In the genomic region with DNA sequence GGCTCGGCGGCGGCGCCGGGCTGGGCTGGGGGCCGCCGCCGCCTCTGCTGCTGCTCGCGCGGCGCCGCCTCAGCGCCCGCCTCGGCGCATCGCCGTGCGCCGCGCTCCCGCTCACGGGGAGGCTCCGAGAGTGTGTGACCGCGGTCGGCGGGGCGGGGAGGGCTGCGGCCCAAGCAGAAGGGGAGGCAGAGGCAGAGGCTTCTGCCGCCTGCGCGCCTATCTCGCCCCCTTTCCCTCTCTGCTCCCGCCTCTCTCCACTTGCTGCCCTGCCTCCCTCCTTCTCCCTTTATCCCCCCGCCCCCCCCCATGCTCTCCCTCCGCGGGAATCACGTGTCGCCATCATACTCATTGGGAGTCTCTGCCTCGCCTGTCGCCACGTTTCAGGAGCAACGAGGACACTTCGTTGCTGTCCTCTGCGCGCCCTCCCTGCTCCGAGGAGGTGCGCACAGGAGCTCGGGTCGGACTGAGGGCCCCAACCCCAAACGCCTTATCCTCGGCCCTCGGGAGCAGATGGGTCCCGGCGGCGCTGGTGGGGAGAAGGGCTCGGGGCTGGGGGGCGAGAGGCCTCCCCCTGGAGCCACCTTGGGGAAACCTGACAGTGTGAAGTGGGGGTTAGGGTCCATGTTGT, we compare ENCODE assay signal across 8 cellular contexts. TPM values are rescaled to one million over a fixed set of nuclear protein-coding genes. Genes with fewer than 3 reads are reported as not detected.
DNase-seq lines count a peak whose midpoint lies in the region; ATAC-seq, FAIRE-seq and TF ChIP-seq lines count a peak whose summit lies in the region.

GUCY1A2 (minus strand) TSS at position 203 of the 628 bp plus-strand sequence. CDS start 421 bp downstream, outside the sequence.

- ATAC-seq in HG02981 (IDR thresholded peaks at IDR 0.05; ENCODE audit: unreplicated experiment), result peak; percentile 28
- ATAC-seq in Panc1, result peak; percentile 43

- H3K4me3 ChIP-seq in Panc1 (ENCODE audit: low read depth in 2 of 2, low read length in 2 of 2), result peak within 1 kb of the TSS; percentile 41 to 54
- peak within 1 kb of the TSS; percentile 34 to 70 (median 47) for H3K4me3 ChIP-seq in esophagus squamous epithelium

- 0 to 1% methylated on average over 16 to 28 of the region's 60 CpGs for WGBS in esophagus squamous epithelium, 2 donors

- no peak for DNase-seq in activated naive CD8-positive, alpha-beta T cell treated with anti-CD3 and anti-CD28 coated beads for 36 hours
- DNase-seq in Panc1 (ENCODE audit: low read depth, low spot score) (no peak), esophagus squamous epithelium (lab: John Stamatoyannopoulos, UW) (no peak), neural crest cell (ENCODE audit: low read depth, low spot score) (peak; percentile 28), HTR-8/SVneo (ENCODE audit: insufficient read length, low spot score) (no peak), H54 (ENCODE audit: insufficient read length, low spot score) (no peak)

- intact Hi-C loops in Panc1 (cut with micrococcal nuclease; ENCODE audit: unreplicated experiment), result loop anchor here (5.0 kb wide), 1 partner anchor 296 kb away; no protein-coding TSS in a partner anchor
- intact Hi-C loops in esophagus squamous epithelium (cut with DNase I), result no loop called here

- H3K4me3 Mint-ChIP-seq in activated naive CD8-positive, alpha-beta T cell, result peak within 1 kb of the TSS; percentile 27
- H3K4me3 Mint-ChIP-seq in activated naive CD8-positive, alpha-beta T cell treated with anti-CD3 and anti-CD28 coated beads for 36 hours, result no peak within 1 kb of the TSS
- peak within 1 kb of the TSS; percentile 96 for H3K4me3 Mint-ChIP-seq in neural crest cell

- no peaks in the 10 kb centered on the region for H3K9me3 ChIP-seq in Panc1 (ENCODE audit: control insufficient read depth, insufficient read depth, low read depth, low read length)
- H3K9me3 ChIP-seq in esophagus squamous epithelium, result no peaks in the 10 kb centered on the region

- peaks cover 6% of the 10 kb centered on the region for H3K4me1 Mint-ChIP-seq in activated naive CD8-positive, alpha-beta T cell (ENCODE audit: low read depth)
- H3K4me1 Mint-ChIP-seq in activated naive CD8-positive, alpha-beta T cell treated with anti-CD3 and anti-CD28 coated beads for 36 hours, result peaks cover 3% of the 10 kb centered on the region
- peaks cover 20% of the 10 kb centered on the region for H3K4me1 Mint-ChIP-seq in neural crest cell

- TF ChIP-seq POLR2A in esophagus squamous epithelium (IDR thresholded peaks at IDR 0.05), result no peak
- TF ChIP-seq POLR2A in H54 (IDR thresholded peaks at IDR 0.05; ENCODE audit: low read depth, low read length), result no peak

- H3K36me3 ChIP-seq in Panc1 (ENCODE audit: control insufficient read depth, insufficient read depth, low read length) (no peaks in the 10 kb centered on the region), esophagus squamous epithelium (no peaks in the 10 kb centered on the region)

- no TSS peak for BruUV-seq in Panc1 (replicated peaks; lab: Mats Ljungman, UMichigan)

- in situ Hi-C loops in Panc1 (cut with HindIII; ENCODE audit: low pct_unique_long_range_greater_than_20kb, low sequenced_read_pairs), result no loop called here

- H3K27me3 Mint-ChIP-seq in activated naive CD8-positive, alpha-beta T cell, result peaks cover 32% of the 10 kb centered on the region
- H3K27me3 Mint-ChIP-seq in activated naive CD8-positive, alpha-beta T cell treated with anti-CD3 and anti-CD28 coated beads for 36 hours, result peaks cover 54% of the 10 kb centered on the region
- peaks cover 38% of the 10 kb centered on the region for H3K27me3 Mint-ChIP-seq in neural crest cell (ENCODE audit: low read depth)

- CTCF ChIA-PET in Panc1 (lab: Charles Lee), result no interaction called here

- H3K27ac ChIP-seq in Panc1 (ENCODE audit: low read length) (no peak within 1 kb of the TSS), esophagus squamous epithelium (peak within 1 kb of the TSS in 3 of 4 donors; percentile 1 to 68 (median 65))

- H3K27me3 ChIP-seq in Panc1 (ENCODE audit: control insufficient read depth, insufficient read depth, low read length) (peaks cover 26% of the 10 kb centered on the region), esophagus squamous epithelium (peaks cover 0 to 61% (median 5%) of the 10 kb centered on the region in 4 donors)

- FAIRE-seq in HTR-8/SVneo (lab: Jason Lieb, UNC), result no peak
- no peak for FAIRE-seq in H54 (lab: Jason Lieb, UNC)

- H3K4me1 ChIP-seq in Panc1 (ENCODE audit: control insufficient read depth, insufficient read depth, low read length) (peaks cover 5% of the 10 kb centered on the region), esophagus squamous epithelium (peaks cover 12 to 38% (median 12%) of the 10 kb centered on the region in 3 donors)

- no peaks in the 10 kb centered on the region for H3K36me3 Mint-ChIP-seq in activated naive CD8-positive, alpha-beta T cell
- H3K36me3 Mint-ChIP-seq in activated naive CD8-positive, alpha-beta T cell treated with anti-CD3 and anti-CD28 coated beads for 36 hours, result no peaks in the 10 kb centered on the region
- no peaks in the 10 kb centered on the region for H3K36me3 Mint-ChIP-seq in neural crest cell (ENCODE audit: low read depth)

- no peak for TF ChIP-seq CTCF in Panc1 (IDR thresholded peaks at IDR 0.05)
- no peak for TF ChIP-seq CTCF in esophagus squamous epithelium (IDR thresholded peaks at IDR 0.05)
- TF ChIP-seq CTCF in neural crest cell (conservative IDR thresholded peaks at IDR 0.05), result no peak

- no peaks in the 10 kb centered on the region for H3K9me3 Mint-ChIP-seq in activated naive CD8-positive, alpha-beta T cell (ENCODE audit: low read depth)
- no peaks in the 10 kb centered on the region for H3K9me3 Mint-ChIP-seq in activated naive CD8-positive, alpha-beta T cell treated with anti-CD3 and anti-CD28 coated beads for 36 hours
- H3K9me3 Mint-ChIP-seq in neural crest cell, result no peaks in the 10 kb centered on the region

- POLR2A ChIA-PET in Panc1 (lab: Charles Lee), result no interaction called here

- no peak within 1 kb of the TSS for H3K27ac Mint-ChIP-seq in activated naive CD8-positive, alpha-beta T cell
- no peak within 1 kb of the TSS for H3K27ac Mint-ChIP-seq in activated naive CD8-positive, alpha-beta T cell treated with anti-CD3 and anti-CD28 coated beads for 36 hours
- H3K27ac Mint-ChIP-seq in neural crest cell (ENCODE audit: unreplicated experiment), result no peak within 1 kb of the TSS

RNA-seq across cellular contexts. Expression of gene GUCY1A2, which starts in this region (rescaled TPM):
- total RNA-seq in activated naive CD8-positive, alpha-beta T cell treated with anti-CD3 and anti-CD28 coated beads for 36 hours, result not detected
- total RNA-seq in Panc1 (2021; ENCODE audit: unreplicated experiment) (1.9 TPM), esophagus squamous epithelium (1 to 10 TPM in 2 of 4 donors, under 1 TPM in 2; 0.19 to 2.1 (median 0.86) TPM), neural crest cell (3.7 and 4.0 TPM in 2 replicates)
- polyA plus RNA-seq in Panc1 (2012; ENCODE audit: insufficient read length), result 1.2 TPM
